In genomic region chr14:102827716-102828115, GRCh38 we compare ENCODE assay signal across 18 cellular contexts. TPM values are rescaled to one million over a fixed set of nuclear protein-coding genes. Genes with fewer than 3 reads are reported as not detected.
DNase-seq lines count a peak whose midpoint lies in the region; TF ChIP-seq lines count a peak whose summit lies in the region.
"Had no signal": no experiment of that assay in that cellular context is flagged by ENCODE, and none has a peak within 500 bp of the region (broad histone marks: within the 10 kb centered on the region; RNA-seq: fewer than 3 reads in every experiment).

No MANE protein-coding gene starts in this region.

- H3K9me3 Mint-ChIP-seq in nephron progenitor cell, result no peaks in the 10 kb centered on the region
- H3K9me3 Mint-ChIP-seq: activated naive CD4-positive, alpha-beta T cell treated with anti-CD3 and anti-CD28 coated beads for 36 hours; mesothelial cell of epicardium; stimulated activated naive CD8-positive, alpha-beta T cell treated with anti-CD3 and anti-CD28 coated beads, Interleukin-15, Interleukin-2, amounts not matched to agents 100 ng/mL and 50 ng/mL, for 24 hours had no signal

- TF ChIP-seq CTCF in epithelial cell of esophagus (IDR thresholded peaks at IDR 0.05; ENCODE audit: insufficient read depth, low read depth, low read length, missing control alignments) (no peak), nephron progenitor cell (IDR thresholded peaks at IDR 0.05) (no peak)

- peaks cover 88% of the 10 kb centered on the region for H3K4me1 Mint-ChIP-seq in nephron progenitor cell

- H3K36me3 ChIP-seq in H7 (replicated peaks; ENCODE audit: control insufficient read depth, insufficient read depth, low read length), result no peaks in the 10 kb centered on the region

- peak overlapping the region; percentile 64 for H3K27ac Mint-ChIP-seq in nephron progenitor cell
- H3K27ac Mint-ChIP-seq: mesothelial cell of epicardium had no signal

- no peak overlapping the region for H3K4me3 Mint-ChIP-seq in nephron progenitor cell
- H3K4me3 Mint-ChIP-seq: activated naive CD4-positive, alpha-beta T cell treated with anti-CD3 and anti-CD28 coated beads for 36 hours; mesothelial cell of epicardium; stimulated activated naive CD8-positive, alpha-beta T cell treated with anti-CD3 and anti-CD28 coated beads, Interleukin-15, Interleukin-2, amounts not matched to agents 100 ng/mL and 50 ng/mL, for 24 hours had no signal

- H3K27me3 Mint-ChIP-seq in nephron progenitor cell (ENCODE audit: low read depth, poor library complexity), result no peaks in the 10 kb centered on the region
- H3K27me3 Mint-ChIP-seq: stimulated activated naive CD8-positive, alpha-beta T cell treated with anti-CD3 and anti-CD28 coated beads, Interleukin-15, Interleukin-2, amounts not matched to agents 100 ng/mL and 50 ng/mL, for 24 hours had no signal

- H3K36me3 Mint-ChIP-seq in nephron progenitor cell (ENCODE audit: low read depth), result peaks cover under 1% of the 10 kb centered on the region
- H3K36me3 Mint-ChIP-seq: mesothelial cell of epicardium had no signal

- no peaks in the 10 kb centered on the region for H3K27me3 ChIP-seq in H7 (ENCODE audit: control insufficient read depth, insufficient read depth, low read length)
- H3K27me3 ChIP-seq: BLaER1, foreskin keratinocyte had no signal

- DNase-seq in H7 (peak; percentile 47), NCI-H345 (lab: John Stamatoyannopoulos, UW) (peak; percentile 48), epithelial cell of esophagus (ENCODE audit: low read depth) (peak; percentile 10), nephron progenitor cell (no peak), ureter (ENCODE audit: low spot score) (no peak), substantia nigra (lab: John Stamatoyannopoulos, UW) (no peak), activated gamma-delta T cell (lab: John Stamatoyannopoulos, UW) (no peak)
- DNase-seq: activated CD8-positive, alpha-beta memory T cell treated with anti-CD3 and anti-CD28 coated beads for 24 hours; activated naive CD4-positive, alpha-beta T cell treated with anti-CD3 and anti-CD28 coated beads for 36 hours; effector CD4-positive, alpha-beta T cell; foreskin keratinocyte; MV-4-11; NCI-H446 had no signal

- H3K27ac ChIP-seq in substantia nigra (ENCODE audit: low read depth, low read length, poor library complexity, severe bottlenecking), result no peak overlapping the region
- H3K27ac ChIP-seq: BLaER1, foreskin keratinocyte, parathyroid adenoma, SK-N-MC had no signal

- H3K4me3 ChIP-seq in H7 (ENCODE audit: insufficient read depth, low read depth, low read length), result no peak overlapping the region
- H3K4me3 ChIP-seq in epithelial cell of esophagus (ENCODE audit: low read length), result no peak overlapping the region
- H3K4me3 ChIP-seq: BLaER1, SK-N-MC had no signal

RNA-seq across cellular contexts. Expression of gene TRAF3, which starts 50.5 kb away (rescaled TPM):
- 5.5 and 11.5 TPM in 2 replicates for total RNA-seq in H7 (2014; rRNA removed; shearing (Covaris generic))
- 29.9 TPM for total RNA-seq in ureter

Comparison
In these comparisons a context has a peak if more than half of its experiments do, and no peak if none do; other contexts are left out.
1. DNase-seq: peak in H7 (single experiment), NCI-H345 (single experiment) and epithelial cell of esophagus (single experiment); none in nephron progenitor cell (single experiment), ureter (single experiment), substantia nigra (0 of 49) and activated gamma-delta T cell (single experiment).